ENCODE assay signal across 29 cellular contexts in genomic region chr22:30472994-30473720, GRCh38. TPM values are rescaled to one million over a fixed set of nuclear protein-coding genes. Genes with fewer than 3 reads are reported as not detected.
A peak's percentile ranks its signal among the peaks of the same experiment; 100 is the strongest.
DNase-seq lines count a peak whose midpoint lies in the region; ATAC-seq and TF ChIP-seq lines count a peak whose summit lies in the region.
"Had no signal": no experiment of that assay in that cellular context is flagged by ENCODE, and none has a peak within 500 bp of the region (broad histone marks: within the 10 kb centered on the region; RNA-seq: fewer than 3 reads in every experiment).

No MANE protein-coding gene starts in this region.

- POLR2A ChIA-PET in activated CD8-positive, alpha-beta T cell treated with anti-CD3 and anti-CD28 coated beads, Interleukin-2, amount 10 ng/mL, durations not matched to agents 7 days and 5 days (lab: Charles Lee) = no interaction called here
- POLR2A ChIA-PET in activated CD8-positive, alpha-beta T cell treated with anti-CD3 and anti-CD28 coated beads for 36 hours (lab: Charles Lee) = interaction anchor here (1.2 kb wide), 1 partner anchor 68 kb away, joined by 3 read pairs; no protein-coding TSS in a partner anchor

- H3K4me1 Mint-ChIP-seq in activated CD8-positive, alpha-beta T cell treated with anti-CD3 and anti-CD28 coated beads, Interleukin-2, amount 10 ng/mL, durations not matched to agents 7 days and 5 days (ENCODE audit: low read depth) = peaks cover 21% of the 10 kb centered on the region
- no peaks in the 10 kb centered on the region for H3K4me1 Mint-ChIP-seq in activated CD8-positive, alpha-beta T cell treated with anti-CD3 and anti-CD28 coated beads for 36 hours (ENCODE audit: low read depth)
- H3K4me1 Mint-ChIP-seq in chondrocyte (ENCODE audit: low read depth) = no peaks in the 10 kb centered on the region
- H3K4me1 Mint-ChIP-seq in stimulated activated effector memory CD8-positive, alpha-beta T cell treated with anti-CD3 and anti-CD28 coated beads, Interleukin-12 subunit alpha, Interleukin-12 subunit beta, amount 100 ng/mL, for 72 hours = peaks cover 14% of the 10 kb centered on the region

- WGBS in suprapubic skin = 59% methylated on average over 4 of the region's 4 CpGs

- CTCF ChIA-PET in activated CD8-positive, alpha-beta T cell treated with anti-CD3 and anti-CD28 coated beads, Interleukin-2, amount 10 ng/mL, durations not matched to agents 7 days and 5 days (lab: Charles Lee) = interaction anchor here (2.0 kb wide), 1 partner anchor 27 kb away, joined by 4 read pairs; no protein-coding TSS in a partner anchor
- CTCF ChIA-PET in activated CD8-positive, alpha-beta T cell treated with anti-CD3 and anti-CD28 coated beads for 36 hours (lab: Charles Lee) = interaction anchor here (1.3 to 1.8 kb wide), 2 partner anchors 12 to 13 kb away, joined by 6 to 11 read pairs; no protein-coding TSS in a partner anchor

- no peaks in the 10 kb centered on the region for H3K9me3 Mint-ChIP-seq in activated CD8-positive, alpha-beta T cell treated with anti-CD3 and anti-CD28 coated beads, Interleukin-2, amount 10 ng/mL, durations not matched to agents 7 days and 5 days (ENCODE audit: insufficient read depth)
- H3K9me3 Mint-ChIP-seq in activated CD8-positive, alpha-beta T cell treated with anti-CD3 and anti-CD28 coated beads for 36 hours = no peaks in the 10 kb centered on the region
- H3K9me3 Mint-ChIP-seq in chondrocyte (ENCODE audit: low read depth) = no peaks in the 10 kb centered on the region
- no peaks in the 10 kb centered on the region for H3K9me3 Mint-ChIP-seq in stimulated activated effector memory CD8-positive, alpha-beta T cell treated with anti-CD3 and anti-CD28 coated beads, Interleukin-12 subunit alpha, Interleukin-12 subunit beta, amount 100 ng/mL, for 72 hours
- H3K9me3 Mint-ChIP-seq: CD4-positive, alpha-beta T cell had no signal

- H3K4me3 ChIP-seq in left lung = no peak overlapping the region
- H3K4me3 ChIP-seq in suprapubic skin = no peak overlapping the region
- H3K4me3 ChIP-seq: BLaER1, K562, PC-9 had no signal

- DNase-seq in activated CD8-positive, alpha-beta T cell treated with anti-CD3 and anti-CD28 coated beads, Interleukin-2, amount 10 ng/mL, durations not matched to agents 7 days and 5 days = no peak
- DNase-seq in activated CD8-positive, alpha-beta T cell treated with anti-CD3 and anti-CD28 coated beads for 36 hours = no peak
- DNase-seq in chondrocyte (ENCODE audit: low spot score) = peak; percentile 2
- DNase-seq in left lung = no peak
- DNase-seq in stimulated activated effector memory CD8-positive, alpha-beta T cell treated with anti-CD3 and anti-CD28 coated beads, Interleukin-12 subunit alpha, Interleukin-12 subunit beta, amount 100 ng/mL, for 72 hours (ENCODE audit: low spot score in 2 of 2) = no peak
- DNase-seq in suprapubic skin (ENCODE audit: low spot score in 2 of 2) = no peak
- DNase-seq in NCI-H524 treated with DMSO at 0.1 percent for 48 hours (lab: John Stamatoyannopoulos, UW) = no peak
- no peak for DNase-seq in hepatic stellate cell (ENCODE audit: low spot score)
- DNase-seq: ACHN; Caco-2; CD4-positive, alpha-beta T cell; DMS 273 treated with DMSO at 0.1 percent for 48 hours; DMS79 treated with DMSO at 0.1 percent for 48 hours; H7; MM.1S; NCI-H1048; NCI-H1436; NCI-H187 treated with DMSO at 0.1 percent for 48 hours; NCI-H2227 treated with DMSO at 0.1 percent for 48 hours; NCI-H510A; NCI-H748 treated with DMSO at 0.1 percent for 48 hours; RPMI8226; SIG-M5 had no signal

- intact Hi-C loops in activated CD8-positive, alpha-beta T cell treated with anti-CD3 and anti-CD28 coated beads for 36 hours (cut with micrococcal nuclease) = no loop called here
- intact Hi-C loops in left lung (cut with DNase I) = no loop called here

- TF ChIP-seq CTCF in activated CD8-positive, alpha-beta T cell treated with anti-CD3 and anti-CD28 coated beads for 36 hours (IDR thresholded peaks at IDR 0.05) = no peak
- no peak for TF ChIP-seq CTCF in chondrocyte (IDR thresholded peaks at IDR 0.05)
- TF ChIP-seq CTCF in left lung (IDR thresholded peaks at IDR 0.05) = no peak
- no peak for TF ChIP-seq CTCF in suprapubic skin (IDR thresholded peaks at IDR 0.05)

- H3K27ac Mint-ChIP-seq in activated CD8-positive, alpha-beta T cell treated with anti-CD3 and anti-CD28 coated beads, Interleukin-2, amount 10 ng/mL, durations not matched to agents 7 days and 5 days = peak overlapping the region; percentile 55
- no peak overlapping the region for H3K27ac Mint-ChIP-seq in activated CD8-positive, alpha-beta T cell treated with anti-CD3 and anti-CD28 coated beads for 36 hours
- H3K27ac Mint-ChIP-seq in chondrocyte (ENCODE audit: unreplicated experiment) = no peak overlapping the region
- peak overlapping the region; percentile 48 for H3K27ac Mint-ChIP-seq in stimulated activated effector memory CD8-positive, alpha-beta T cell treated with anti-CD3 and anti-CD28 coated beads, Interleukin-12 subunit alpha, Interleukin-12 subunit beta, amount 100 ng/mL, for 72 hours
- H3K27ac Mint-ChIP-seq: CD4-positive, alpha-beta T cell had no signal

- H3K27me3 ChIP-seq in left lung = peaks cover 0 to 30% of the 10 kb centered on the region in 2 donors
- H3K27me3 ChIP-seq in suprapubic skin = peaks cover 16% of the 10 kb centered on the region
- H3K27me3 ChIP-seq: BLaER1 had no signal

- TF ChIP-seq EP300 in suprapubic skin (IDR thresholded peaks at IDR 0.05) = no peak

- peaks cover 8% of the 10 kb centered on the region for H3K27me3 Mint-ChIP-seq in activated CD8-positive, alpha-beta T cell treated with anti-CD3 and anti-CD28 coated beads, Interleukin-2, amount 10 ng/mL, durations not matched to agents 7 days and 5 days (ENCODE audit: low read depth)
- peaks cover 6% of the 10 kb centered on the region for H3K27me3 Mint-ChIP-seq in activated CD8-positive, alpha-beta T cell treated with anti-CD3 and anti-CD28 coated beads for 36 hours
- peaks cover 36% of the 10 kb centered on the region for H3K27me3 Mint-ChIP-seq in chondrocyte (ENCODE audit: low read depth)

- TF ChIP-seq POLR2A in suprapubic skin (IDR thresholded peaks at IDR 0.05) = no peak

- H3K36me3 ChIP-seq in left lung = no peaks in the 10 kb centered on the region
- no peaks in the 10 kb centered on the region for H3K36me3 ChIP-seq in suprapubic skin
- H3K36me3 ChIP-seq: BLaER1 had no signal

- H3K9me3 ChIP-seq in left lung (no peaks in the 10 kb centered on the region), suprapubic skin (no peaks in the 10 kb centered on the region)
- H3K9me3 ChIP-seq: BLaER1, Caco-2 had no signal

- no peaks in the 10 kb centered on the region for H3K36me3 Mint-ChIP-seq in activated CD8-positive, alpha-beta T cell treated with anti-CD3 and anti-CD28 coated beads, Interleukin-2, amount 10 ng/mL, durations not matched to agents 7 days and 5 days (ENCODE audit: low read depth)
- H3K36me3 Mint-ChIP-seq in activated CD8-positive, alpha-beta T cell treated with anti-CD3 and anti-CD28 coated beads for 36 hours (ENCODE audit: low read depth) = no peaks in the 10 kb centered on the region
- H3K36me3 Mint-ChIP-seq in chondrocyte (ENCODE audit: low read depth) = peaks cover 2% of the 10 kb centered on the region
- no peaks in the 10 kb centered on the region for H3K36me3 Mint-ChIP-seq in stimulated activated effector memory CD8-positive, alpha-beta T cell treated with anti-CD3 and anti-CD28 coated beads, Interleukin-12 subunit alpha, Interleukin-12 subunit beta, amount 100 ng/mL, for 72 hours

- H3K4me3 Mint-ChIP-seq in activated CD8-positive, alpha-beta T cell treated with anti-CD3 and anti-CD28 coated beads, Interleukin-2, amount 10 ng/mL, durations not matched to agents 7 days and 5 days = no peak overlapping the region
- H3K4me3 Mint-ChIP-seq in activated CD8-positive, alpha-beta T cell treated with anti-CD3 and anti-CD28 coated beads for 36 hours = no peak overlapping the region
- no peak overlapping the region for H3K4me3 Mint-ChIP-seq in chondrocyte (ENCODE audit: unreplicated experiment)
- H3K4me3 Mint-ChIP-seq in stimulated activated effector memory CD8-positive, alpha-beta T cell treated with anti-CD3 and anti-CD28 coated beads, Interleukin-12 subunit alpha, Interleukin-12 subunit beta, amount 100 ng/mL, for 72 hours = no peak overlapping the region
- H3K4me3 Mint-ChIP-seq: CD4-positive, alpha-beta T cell had no signal

- H3K4me1 ChIP-seq in left lung = no peaks in the 10 kb centered on the region
- no peaks in the 10 kb centered on the region for H3K4me1 ChIP-seq in suprapubic skin
- H3K4me1 ChIP-seq: BLaER1, Caco-2 had no signal

- no peak for ATAC-seq in activated CD8-positive, alpha-beta T cell treated with anti-CD3 and anti-CD28 coated beads, Interleukin-2, amount 10 ng/mL, durations not matched to agents 7 days and 5 days
- no peak for ATAC-seq in activated CD8-positive, alpha-beta T cell treated with anti-CD3 and anti-CD28 coated beads for 36 hours
- peak; percentile 71 for ATAC-seq in left lung
- ATAC-seq in stimulated activated effector memory CD8-positive, alpha-beta T cell treated with anti-CD3 and anti-CD28 coated beads, Interleukin-12 subunit alpha, Interleukin-12 subunit beta, amount 100 ng/mL, for 72 hours = no peak
- ATAC-seq: HepG2, K562 had no signal

- H3K27ac ChIP-seq in left lung (no peak overlapping the region), suprapubic skin (no peak overlapping the region)
- H3K27ac ChIP-seq: 22Rv1, BLaER1, PC-9 had no signal

RNA-seq across cellular contexts. Expression of gene SEC14L3, which starts 1.3 kb away (rescaled TPM):
- total RNA-seq in activated CD8-positive, alpha-beta T cell treated with anti-CD3 and anti-CD28 coated beads, Interleukin-2, amount 10 ng/mL, durations not matched to agents 7 days and 5 days = not detected
- not detected for total RNA-seq in activated CD8-positive, alpha-beta T cell treated with anti-CD3 and anti-CD28 coated beads for 36 hours
- total RNA-seq in chondrocyte (not detected in 3 replicates), left lung (under 1 TPM in 1 of 2 donors, not detected in 1; 0.29 TPM), suprapubic skin (not detected)
- total RNA-seq: Caco-2; CD4-positive, alpha-beta T cell; H7; HepG2; K562; LHCN-M2; PC-9 had no signal

RNA-seq across cellular contexts. Expression of gene SEC14L4, which starts 32.3 kb away (rescaled TPM):
- total RNA-seq in activated CD8-positive, alpha-beta T cell treated with anti-CD3 and anti-CD28 coated beads, Interleukin-2, amount 10 ng/mL, durations not matched to agents 7 days and 5 days = not detected
- not detected for total RNA-seq in activated CD8-positive, alpha-beta T cell treated with anti-CD3 and anti-CD28 coated beads for 36 hours
- not detected in 3 replicates for total RNA-seq in chondrocyte
- 1 to 10 TPM; 2.2 to 6.4 TPM for total RNA-seq in left lung
- total RNA-seq in suprapubic skin = 1 to 10 TPM; 2.2 to 3.3 (median 2.7) TPM
- total RNA-seq: Caco-2; CD4-positive, alpha-beta T cell; H7; HepG2; K562; LHCN-M2 had no signal

RNA-seq across cellular contexts. Expression of gene MTFP1, which starts 47.6 kb away (rescaled TPM):
- total RNA-seq in activated CD8-positive, alpha-beta T cell treated with anti-CD3 and anti-CD28 coated beads, Interleukin-2, amount 10 ng/mL, durations not matched to agents 7 days and 5 days = 10 to 100 TPM; 67.4 to 68.0 TPM
- 10 to 100 TPM; 89.8 to 93.8 TPM for total RNA-seq in activated CD8-positive, alpha-beta T cell treated with anti-CD3 and anti-CD28 coated beads for 36 hours
- total RNA-seq in chondrocyte (9.3 to 12.7 TPM (median 12.1 TPM) in 3 replicates), left lung (10 to 100 TPM; 15.6 to 31.8 TPM), suprapubic skin (10 to 100 TPM in 1 of 4 donors, 1 to 10 TPM in 3; 2.5 to 13.7 (median 3.5) TPM)

Comparison
In these comparisons a context has a peak if more than half of its experiments do, and no peak if none do; other contexts are left out.
1. H3K27ac Mint-ChIP-seq: peak in activated CD8-positive, alpha-beta T cell treated with anti-CD3 and anti-CD28 coated beads, Interleukin-2, amount 10 ng/mL, durations not matched to agents 7 days and 5 days (single experiment) and stimulated activated effector memory CD8-positive, alpha-beta T cell treated with anti-CD3 and anti-CD28 coated beads, Interleukin-12 subunit alpha, Interleukin-12 subunit beta, amount 100 ng/mL, for 72 hours (single experiment); none in activated CD8-positive, alpha-beta T cell treated with anti-CD3 and anti-CD28 coated beads for 36 hours (single experiment) and chondrocyte (single experiment).